In the genomic region with DNA sequence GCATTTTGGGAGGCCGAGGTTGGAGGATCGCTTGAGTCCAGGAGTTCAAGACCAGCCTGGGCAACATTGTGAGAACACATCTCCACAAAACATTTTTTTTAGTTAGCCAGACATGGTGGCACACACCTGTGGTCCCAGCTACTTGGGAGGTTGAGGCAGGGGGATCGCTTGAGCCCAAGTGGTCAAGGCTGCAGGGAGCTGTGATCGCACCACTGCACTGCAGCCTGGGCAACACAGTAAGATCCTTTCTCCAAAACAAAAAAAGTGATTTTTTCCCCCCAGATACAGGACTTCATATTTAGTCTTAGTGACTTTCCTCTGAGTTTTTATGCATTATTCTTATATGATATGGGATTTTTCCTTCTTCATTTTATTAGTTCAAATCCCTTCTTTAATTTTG, we compare ENCODE assay signal across 1 cellular context.
TF ChIP-seq lines count a peak whose summit lies in the region.

No MANE protein-coding gene starts in this region.

TF ChIP-seq in K562, 482 proteins besides CTCF, POLR2A, EP300 and RAD21:
- TF ChIP-seq KDM1A (IDR thresholded peaks at IDR 0.05) (peak in 1 of 2 experiments; percentile 9; a peak in 1 of 4 replicates), CGGBP1 (CRISPR knock-in tag; IDR thresholded peaks at IDR 0.05) (no peak), NR2F6 (CRISPR knock-in tag; IDR thresholded peaks at IDR 0.05) (no peak), ZNF121 (CRISPR knock-in tag; conservative IDR thresholded peaks at IDR 0.05) (peak; percentile 61), HNRNPUL1 (IDR thresholded peaks at IDR 0.05; ENCODE audit: low read length) (no peak), ZNF354B (CRISPR knock-in tag; IDR thresholded peaks at IDR 0.05) (no peak), SNRNP70 (optimal IDR thresholded peaks at IDR 0.05; ENCODE audit: low read depth, low read length) (no peak), ZNF212 (CRISPR knock-in tag; IDR thresholded peaks at IDR 0.05) (no peak), CREBBP (IDR thresholded peaks at IDR 0.05; ENCODE audit: low read depth, low read length) (no peak), COPS2 (conservative IDR thresholded peaks at IDR 0.05) (no peak), RCOR1 (IDR thresholded peaks at IDR 0.05; ENCODE audit: borderline replicate concordance in 1 of 2, low read depth in 2 of 2, low read length in 2 of 2) (no peak), ATF6 (CRISPR knock-in tag; IDR thresholded peaks at IDR 0.05) (no peak), TGIF2 (CRISPR knock-in tag; IDR thresholded peaks at IDR 0.05) (no peak), RBFOX2 (IDR thresholded peaks at IDR 0.05; ENCODE audit: low read depth, low read length) (no peak), RBM25 (IDR thresholded peaks at IDR 0.05; ENCODE audit: low read depth, low read length, severe bottlenecking) (peak; percentile 10), ZNF584 (CRISPR knock-in tag; IDR thresholded peaks at IDR 0.05; ENCODE audit: low read depth) (no peak), DDX20 (tag; IDR thresholded peaks at IDR 0.05; ENCODE audit: low read depth) (no peak), EWSR1 (IDR thresholded peaks at IDR 0.05; ENCODE audit: borderline replicate concordance, low read depth, partially characterized antibody) (no peak)
- TF ChIP-seq, protein P1, sequence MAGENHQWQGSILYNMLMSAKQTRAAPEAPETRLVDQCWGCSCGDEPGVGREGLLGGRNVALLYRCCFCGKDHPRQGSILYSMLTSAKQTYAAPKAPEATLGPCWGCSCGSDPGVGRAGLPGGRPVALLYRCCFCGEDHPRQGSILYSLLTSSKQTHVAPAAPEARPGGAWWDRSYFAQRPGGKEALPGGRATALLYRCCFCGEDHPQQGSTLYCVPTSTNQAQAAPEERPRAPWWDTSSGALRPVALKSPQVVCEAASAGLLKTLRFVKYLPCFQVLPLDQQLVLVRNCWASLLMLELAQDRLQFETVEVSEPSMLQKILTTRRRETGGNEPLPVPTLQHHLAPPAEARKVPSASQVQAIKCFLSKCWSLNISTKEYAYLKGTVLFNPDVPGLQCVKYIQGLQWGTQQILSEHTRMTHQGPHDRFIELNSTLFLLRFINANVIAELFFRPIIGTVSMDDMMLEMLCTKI (IDR thresholded peaks at IDR 0.05; ENCODE audit: partially characterized antibody) = no peak
- TF ChIP-seq, protein P2, sequence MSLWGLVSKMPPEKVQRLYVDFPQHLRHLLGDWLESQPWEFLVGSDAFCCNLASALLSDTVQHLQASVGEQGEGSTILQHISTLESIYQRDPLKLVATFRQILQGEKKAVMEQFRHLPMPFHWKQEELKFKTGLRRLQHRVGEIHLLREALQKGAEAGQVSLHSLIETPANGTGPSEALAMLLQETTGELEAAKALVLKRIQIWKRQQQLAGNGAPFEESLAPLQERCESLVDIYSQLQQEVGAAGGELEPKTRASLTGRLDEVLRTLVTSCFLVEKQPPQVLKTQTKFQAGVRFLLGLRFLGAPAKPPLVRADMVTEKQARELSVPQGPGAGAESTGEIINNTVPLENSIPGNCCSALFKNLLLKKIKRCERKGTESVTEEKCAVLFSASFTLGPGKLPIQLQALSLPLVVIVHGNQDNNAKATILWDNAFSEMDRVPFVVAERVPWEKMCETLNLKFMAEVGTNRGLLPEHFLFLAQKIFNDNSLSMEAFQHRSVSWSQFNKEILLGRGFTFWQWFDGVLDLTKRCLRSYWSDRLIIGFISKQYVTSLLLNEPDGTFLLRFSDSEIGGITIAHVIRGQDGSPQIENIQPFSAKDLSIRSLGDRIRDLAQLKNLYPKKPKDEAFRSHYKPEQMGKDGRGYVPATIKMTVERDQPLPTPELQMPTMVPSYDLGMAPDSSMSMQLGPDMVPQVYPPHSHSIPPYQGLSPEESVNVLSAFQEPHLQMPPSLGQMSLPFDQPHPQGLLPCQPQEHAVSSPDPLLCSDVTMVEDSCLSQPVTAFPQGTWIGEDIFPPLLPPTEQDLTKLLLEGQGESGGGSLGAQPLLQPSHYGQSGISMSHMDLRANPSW (CRISPR knock-in tag; IDR thresholded peaks at IDR 0.05) = no peak
- TF ChIP-seq, protein P3, sequence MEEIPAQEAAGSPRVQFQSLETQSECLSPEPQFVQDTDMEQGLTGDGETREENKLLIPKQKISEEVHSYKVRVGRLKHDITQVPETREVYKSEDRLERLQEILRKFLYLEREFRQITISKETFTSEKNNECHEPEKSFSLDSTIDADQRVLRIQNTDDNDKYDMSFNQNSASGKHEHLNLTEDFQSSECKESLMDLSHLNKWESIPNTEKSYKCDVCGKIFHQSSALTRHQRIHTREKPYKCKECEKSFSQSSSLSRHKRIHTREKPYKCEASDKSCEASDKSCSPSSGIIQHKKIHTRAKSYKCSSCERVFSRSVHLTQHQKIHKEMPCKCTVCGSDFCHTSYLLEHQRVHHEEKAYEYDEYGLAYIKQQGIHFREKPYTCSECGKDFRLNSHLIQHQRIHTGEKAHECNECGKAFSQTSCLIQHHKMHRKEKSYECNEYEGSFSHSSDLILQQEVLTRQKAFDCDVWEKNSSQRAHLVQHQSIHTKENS (CRISPR knock-in tag; IDR thresholded peaks at IDR 0.05) = no peak
- TF ChIP-seq, protein P4, sequence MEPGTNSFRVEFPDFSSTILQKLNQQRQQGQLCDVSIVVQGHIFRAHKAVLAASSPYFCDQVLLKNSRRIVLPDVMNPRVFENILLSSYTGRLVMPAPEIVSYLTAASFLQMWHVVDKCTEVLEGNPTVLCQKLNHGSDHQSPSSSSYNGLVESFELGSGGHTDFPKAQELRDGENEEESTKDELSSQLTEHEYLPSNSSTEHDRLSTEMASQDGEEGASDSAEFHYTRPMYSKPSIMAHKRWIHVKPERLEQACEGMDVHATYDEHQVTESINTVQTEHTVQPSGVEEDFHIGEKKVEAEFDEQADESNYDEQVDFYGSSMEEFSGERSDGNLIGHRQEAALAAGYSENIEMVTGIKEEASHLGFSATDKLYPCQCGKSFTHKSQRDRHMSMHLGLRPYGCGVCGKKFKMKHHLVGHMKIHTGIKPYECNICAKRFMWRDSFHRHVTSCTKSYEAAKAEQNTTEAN (CRISPR knock-in tag; IDR thresholded peaks at IDR 0.05) = no peak
